Comparison of ENCODE assay signal across 9 cellular contexts in genomic region chr7:142808461-142808801, GRCh38. TPM values are rescaled to one million over a fixed set of nuclear protein-coding genes. Genes with fewer than 3 reads are reported as not detected.
DNase-seq lines count a peak whose midpoint lies in the region; ATAC-seq and TF ChIP-seq lines count a peak whose summit lies in the region.
"Had no signal": no experiment of that assay in that cellular context is flagged by ENCODE, and none has a peak within 500 bp of the region (broad histone marks: within the 10 kb centered on the region; RNA-seq: fewer than 3 reads in every experiment).

No MANE protein-coding gene starts in this region.

- no peak for TF ChIP-seq CTCF in Loucy (conservative IDR thresholded peaks at IDR 0.05; ENCODE audit: low read length)
- no peak for TF ChIP-seq CTCF in prostate gland (IDR thresholded peaks at IDR 0.05)

- H3K4me1 ChIP-seq in Loucy (ENCODE audit: insufficient read depth, low read length, poor library complexity, severe bottlenecking) (peaks cover 95% of the 10 kb centered on the region), muscle layer of duodenum (ENCODE audit: control insufficient read depth in 1 of 2, insufficient read depth in 2 of 2, low read length in 2 of 2) (no peaks in the 10 kb centered on the region), prostate gland (replicated peaks) (no peaks in the 10 kb centered on the region)

- H3K9ac ChIP-seq in Loucy (ENCODE audit: low read depth, low read length, poor library complexity, severe bottlenecking) = peak overlapping the region; percentile 100

- H4K20me1 ChIP-seq in Loucy (ENCODE audit: insufficient read depth, low read length, poor library complexity, severe bottlenecking) = no peaks in the 10 kb centered on the region

- intact Hi-C loops in prostate gland (cut with DNase I) = no loop called here

- peaks cover 66% of the 10 kb centered on the region for H3K79me2 ChIP-seq in Loucy (ENCODE audit: insufficient read depth, low read length)

- H3K9me3 ChIP-seq in Loucy (ENCODE audit: insufficient read depth, low read depth, low read length) (no peaks in the 10 kb centered on the region), muscle layer of duodenum (ENCODE audit: control insufficient read depth in 1 of 2, low read length in 2 of 2) (no peaks in the 10 kb centered on the region), prostate gland (no peaks in the 10 kb centered on the region)

- H3F3A ChIP-seq in Loucy (ENCODE audit: low read depth) = peaks cover 39% of the 10 kb centered on the region

- H3K4me2 ChIP-seq in Loucy (ENCODE audit: low read depth, low read length, poor library complexity, severe bottlenecking) = peak overlapping the region; percentile 100

- H3K9me2 ChIP-seq in Loucy (replicated peaks; ENCODE audit: low read depth, low read length) = no peaks in the 10 kb centered on the region

- H3K27ac ChIP-seq in muscle layer of duodenum (ENCODE audit: low read length) (peak overlapping the region; percentile 48), prostate gland (no peak overlapping the region)

- TF ChIP-seq POLR2A in prostate gland (IDR thresholded peaks at IDR 0.05) = no peak

- H3K4me3 ChIP-seq in Loucy (ENCODE audit: low read length, poor library complexity, severe bottlenecking) (peak overlapping the region; percentile 56), muscle layer of duodenum (ENCODE audit: low read depth in 1 of 2, low read length in 2 of 2) (no peak overlapping the region), prostate gland (no peak overlapping the region)

- H3K27me3 ChIP-seq in Loucy (ENCODE audit: insufficient read depth, low read length, poor library complexity, severe bottlenecking) (no peaks in the 10 kb centered on the region), muscle layer of duodenum (ENCODE audit: low read depth, low read length) (peaks cover 5% of the 10 kb centered on the region), prostate gland (replicated peaks; ENCODE audit: insufficient read depth) (no peaks in the 10 kb centered on the region)

- no peak overlapping the region for H2AFZ ChIP-seq in Loucy (ENCODE audit: low read length)

- peak; percentile 22 for ATAC-seq in GM18868 (IDR thresholded peaks at IDR 0.05; ENCODE audit: unreplicated experiment)
- peak; percentile 24 for ATAC-seq in HG02588 (IDR thresholded peaks at IDR 0.05; ENCODE audit: unreplicated experiment)

- H3K36me3 ChIP-seq in Loucy (ENCODE audit: insufficient read depth, low read length) (peaks cover 3% of the 10 kb centered on the region), muscle layer of duodenum (ENCODE audit: control insufficient read depth in 1 of 2, insufficient read depth in 2 of 2, low read length in 2 of 2) (no peaks in the 10 kb centered on the region), prostate gland (no peaks in the 10 kb centered on the region)

- DNase-seq in NCI-H187 (lab: John Stamatoyannopoulos, UW) = no peak
- no peak for DNase-seq in prostate gland (ENCODE audit: low spot score)
- DNase-seq in NOMO-1 treated with dmso at 0.1 percent for 144 hours (lab: John Stamatoyannopoulos, UW; ENCODE audit: unreplicated experiment) = no peak
- no peak for DNase-seq in NCI-H510A (lab: John Stamatoyannopoulos, UW)
- DNase-seq: anterior cingulate cortex had no signal

RNA-seq across cellular contexts. Expression of gene PRSS2, which starts 37.7 kb away (rescaled TPM):
- total RNA-seq in prostate gland = not detected

RNA-seq across cellular contexts. Expression of gene EPHB6, which starts 46.4 kb away (rescaled TPM):
- total RNA-seq in prostate gland = 100 to 1,000 TPM in 1 of 2 donors, 10 to 100 TPM in 1; 98.1 to 122 TPM

RNA-seq across cellular contexts. Expression of gene PRSS1, which starts 59.2 kb away (rescaled TPM):
- not detected for total RNA-seq in prostate gland
